In genomic region chr10:33179056-33179455, GRCh38 we compare ENCODE assay signal across 18 cellular contexts.
DNase-seq lines count a peak whose midpoint lies in the region; ATAC-seq and TF ChIP-seq lines count a peak whose summit lies in the region.
"Had no signal": no experiment of that assay in that cellular context is flagged by ENCODE, and none has a peak within 500 bp of the region (broad histone marks: within the 10 kb centered on the region; RNA-seq: fewer than 3 reads in every experiment).

No MANE protein-coding gene starts in this region.

- no peaks in the 10 kb centered on the region for H4K20me1 ChIP-seq in PC-3 (ENCODE audit: low read length)

- H3K27me3 Mint-ChIP-seq in effector memory CD8-positive, alpha-beta T cell = peaks cover 33 to 47% of the 10 kb centered on the region in 2 donors

- H3K9me2 ChIP-seq in PC-3 (replicated peaks; ENCODE audit: low read length) = no peaks in the 10 kb centered on the region

- H3K27me3 ChIP-seq in ACC112 (ENCODE audit: insufficient read depth, low read length) (no peaks in the 10 kb centered on the region), PC-3 (ENCODE audit: low read length) (no peaks in the 10 kb centered on the region), Peyer's patch (no peaks in the 10 kb centered on the region)

- H3K9ac ChIP-seq in PC-3 (ENCODE audit: low read length) = no peak overlapping the region

- peaks cover 10% of the 10 kb centered on the region for H3K79me2 ChIP-seq in ACC112 (ENCODE audit: control insufficient read depth, insufficient read depth, low read length, unreplicated experiment)
- H3K79me2 ChIP-seq in PC-3 (ENCODE audit: low read length) = no peaks in the 10 kb centered on the region

- peaks cover 17% of the 10 kb centered on the region for H3F3A ChIP-seq in PC-3 (ENCODE audit: low read length, unreplicated experiment)

- no peak for TF ChIP-seq POLR2A in Peyer's patch (IDR thresholded peaks at IDR 0.05)

- intact Hi-C loops in PC-3 (cut with micrococcal nuclease) = no loop called here

- H3K4me1 Mint-ChIP-seq in effector memory CD8-positive, alpha-beta T cell (ENCODE audit: low read depth in 2 of 2) = peaks cover 0 to 5% of the 10 kb centered on the region in 2 donors

- no peak overlapping the region for H3K4me3 Mint-ChIP-seq in effector memory CD8-positive, alpha-beta T cell
- H3K4me3 Mint-ChIP-seq: T-helper 2 cell treated with Interferon-gamma antibody and Interleukin-4, amounts not matched to agents 5 μg/mL and 100 μg/mL, for 36 hours had no signal

- peaks cover 44% of the 10 kb centered on the region for H3K36me3 ChIP-seq in ACC112 (ENCODE audit: insufficient read depth, low read length)
- peaks cover 64% of the 10 kb centered on the region for H3K36me3 ChIP-seq in PC-3 (ENCODE audit: low read depth, low read length)
- H3K36me3 ChIP-seq in mesodermal cell (ENCODE audit: control insufficient read depth, insufficient read depth, low read length) = peaks cover 49% of the 10 kb centered on the region
- peaks cover 0 to 14% (median 0%) of the 10 kb centered on the region in 3 donors for H3K36me3 ChIP-seq in Peyer's patch

- no peak overlapping the region for H3K27ac Mint-ChIP-seq in effector memory CD8-positive, alpha-beta T cell
- H3K27ac Mint-ChIP-seq: activated T-helper 2 cell treated with anti-CD3 and anti-CD28 coated beads, Interferon-gamma antibody, Interleukin-2, Interleukin-4, amounts not matched to agents 10 μg/mL and 5 μg/mL and 100 μg/mL, durations not matched to agents 14 hours and 24 hours and 36 hours; T-helper 2 cell treated with Interferon-gamma antibody and Interleukin-4, amounts not matched to agents 5 μg/mL and 100 μg/mL, for 36 hours had no signal

- TF ChIP-seq CTCF in PC-3 (conservative IDR thresholded peaks at IDR 0.05; ENCODE audit: low read depth, low read length) = no peak
- no peak for TF ChIP-seq CTCF in Peyer's patch (IDR thresholded peaks at IDR 0.05)

- H3K4me1 ChIP-seq in ACC112 (ENCODE audit: control insufficient read depth, insufficient read depth, low read length, unreplicated experiment) = peaks cover 81% of the 10 kb centered on the region
- H3K4me1 ChIP-seq in PC-3 (ENCODE audit: insufficient read depth, low read length) = peaks cover 33% of the 10 kb centered on the region
- H3K4me1 ChIP-seq in mesodermal cell (ENCODE audit: control insufficient read depth, insufficient read depth, low read length, poor library complexity, severe bottlenecking) = no peaks in the 10 kb centered on the region
- H3K4me1 ChIP-seq in Peyer's patch = no peaks in the 10 kb centered on the region

- H3K9me3 ChIP-seq in PC-3 (ENCODE audit: low read length) (no peaks in the 10 kb centered on the region), mesodermal cell (ENCODE audit: control insufficient read depth, low read length) (no peaks in the 10 kb centered on the region), Peyer's patch (no peaks in the 10 kb centered on the region)

- 85 to 93% methylated on average over 7 to 8 of the region's 8 CpGs for WGBS in mesodermal cell (ENCODE audit: insufficient coverage in 2 of 2), 2 experiments

- H3K4me3 ChIP-seq in ACC112 (ENCODE audit: low read depth, low read length) = peak overlapping the region; percentile 55; the same call in 1 of the 2 replicates
- H3K4me3 ChIP-seq in PC-3 (ENCODE audit: low read length) = no peak overlapping the region
- no peak overlapping the region for H3K4me3 ChIP-seq in mesodermal cell (ENCODE audit: extremely low read depth, insufficient read depth, low read length, poor library complexity, severe bottlenecking)
- H3K4me3 ChIP-seq in Peyer's patch = no peak overlapping the region
- H3K4me3 ChIP-seq: GM12878 had no signal

- DNase-seq in DMS53 treated with DMSO at 0.1 percent for 48 hours (lab: John Stamatoyannopoulos, UW; ENCODE audit: unreplicated experiment) (peak; percentile 25), PC-3 (no peak), activated gamma-delta T cell (lab: John Stamatoyannopoulos, UW) (no peak), Peyer's patch (no peak)
- no peak for DNase-seq in effector memory CD8-positive, alpha-beta T cell
- DNase-seq: GDM1; NCI-H2171; NK-92 treated with Interleukin-12 subunit alpha and Interleukin-12 subunit beta, amount 100 ng/mL, for 24 hours; occipital lobe; SHP77 treated with DMSO at 0.1 percent for 48 hours; stimulated activated CD4-positive, alpha-beta T cell treated with anti-CD3 and anti-CD28 coated beads, Interleukin-2, amount 100 ng/mL, for 48 hours; substantia nigra had no signal

- no peaks in the 10 kb centered on the region for H3K36me3 Mint-ChIP-seq in effector memory CD8-positive, alpha-beta T cell (ENCODE audit: insufficient read depth)

- H3K27ac ChIP-seq in ACC112 (ENCODE audit: low read depth, low read length) (peak overlapping the region; percentile 91), PC-3 (ENCODE audit: low read length) (no peak overlapping the region), mesodermal cell (ENCODE audit: low read depth, low read length, severe bottlenecking) (peak overlapping the region; percentile 39), Peyer's patch (no peak overlapping the region)

- H3K9me3 Mint-ChIP-seq in effector memory CD8-positive, alpha-beta T cell = no peaks in the 10 kb centered on the region
- H3K9me3 Mint-ChIP-seq: activated T-helper 2 cell treated with anti-CD3 and anti-CD28 coated beads, Interferon-gamma antibody, Interleukin-2, Interleukin-4, amounts not matched to agents 10 μg/mL and 5 μg/mL and 100 μg/mL, durations not matched to agents 14 hours and 24 hours and 36 hours; T-helper 2 cell treated with Interferon-gamma antibody and Interleukin-4, amounts not matched to agents 5 μg/mL and 100 μg/mL, for 36 hours had no signal

- no peak overlapping the region for H3K4me2 ChIP-seq in PC-3 (ENCODE audit: low read length)

- BruUV-seq in PC-3 (replicated peaks; lab: Mats Ljungman, UMichigan) = TSS peak; percentile 15

- no peak overlapping the region for H2AFZ ChIP-seq in ACC112 (ENCODE audit: low read length, unreplicated experiment)
- no peak overlapping the region for H2AFZ ChIP-seq in PC-3 (ENCODE audit: low read length)

- ATAC-seq in PC-3 (no peak), HG03469 (IDR thresholded peaks at IDR 0.05; ENCODE audit: unreplicated experiment) (no peak)
- no peak for ATAC-seq in effector memory CD8-positive, alpha-beta T cell (replicated peaks)
- ATAC-seq: GM12878 had no signal

- CTCF ChIA-PET in PC-3 (lab: Charles Lee) = no interaction called here

- POLR2A ChIA-PET in PC-3 (lab: Charles Lee; ENCODE audit: unreplicated experiment) = no interaction called here

Comparison
In these comparisons a context has a peak if more than half of its experiments do, and no peak if none do; other contexts are left out.
1. H3K27ac ChIP-seq: peak in ACC112 (single experiment) and mesodermal cell (single experiment); none in PC-3 (single experiment) and Peyer's patch (0 of 4).